27 cellular contexts compared by ENCODE assay signal in genomic region chr1:81693316-81693715, GRCh38.
"Had no signal": no experiment of that assay in that cellular context is flagged by ENCODE, and none has a peak within 500 bp of the region (broad histone marks: within the 10 kb centered on the region; RNA-seq: fewer than 3 reads in every experiment).

No MANE protein-coding gene starts in this region.

- H3K4me3 Mint-ChIP-seq: memory B cell; naive B cell; natural killer cell treated with Interleukin-12 subunit alpha and Interleukin-12 subunit beta and Interleukin-15 and Interleukin-18, amount 100 ng/mL, for 72 hours; neural crest cell; stimulated activated naive CD8-positive, alpha-beta T cell treated with anti-CD3 and anti-CD28 coated beads, Interleukin-15, amount 100 ng/mL, for 72 hours had no signal

- ATAC-seq: left ventricle myocardium superior; lower lobe of right lung; mucosa of descending colon; natural killer cell treated with Interleukin-12 subunit alpha and Interleukin-12 subunit beta and Interleukin-15 and Interleukin-18, amount 100 ng/mL, for 72 hours; sciatic nerve; stimulated activated naive CD8-positive, alpha-beta T cell treated with anti-CD3 and anti-CD28 coated beads, Interleukin-15, amount 100 ng/mL, for 72 hours had no signal

- H3K27me3 ChIP-seq: esophagus muscularis mucosa, neutrophil, right atrium auricular region, suprapubic skin, transverse colon, vagina had no signal

- H3K4me1 Mint-ChIP-seq: memory B cell; naive B cell; stimulated activated naive CD8-positive, alpha-beta T cell treated with anti-CD3 and anti-CD28 coated beads, Interleukin-15, amount 100 ng/mL, for 72 hours had no signal

- H3K36me3 Mint-ChIP-seq: memory B cell, naive B cell had no signal

- H3K27ac Mint-ChIP-seq: memory B cell; naive B cell; natural killer cell treated with Interleukin-12 subunit alpha and Interleukin-12 subunit beta and Interleukin-15 and Interleukin-18, amount 100 ng/mL, for 72 hours; stimulated activated naive CD8-positive, alpha-beta T cell treated with anti-CD3 and anti-CD28 coated beads, Interleukin-15, amount 100 ng/mL, for 72 hours had no signal

- H3K36me3 ChIP-seq: esophagus muscularis mucosa, lower lobe of right lung, neutrophil, prostate gland, right atrium auricular region, suprapubic skin, transverse colon, vagina had no signal

- H3K4me2 ChIP-seq: smooth muscle cell had no signal

- H3K4me1 ChIP-seq: lower lobe of right lung, prostate gland, right atrium auricular region, transverse colon had no signal

- DNase-seq: dermis blood vessel endothelial cell; effector memory CD4-positive, alpha-beta T cell; left ventricle myocardium superior; lower lobe of right lung; mucosa of descending colon; naive B cell; stimulated activated CD4-positive, alpha-beta T cell treated with anti-CD3 and anti-CD28 coated beads, Interleukin-12 subunit alpha, Interleukin-12 subunit beta, amount 100 ng/mL, for 4 hours; stimulated activated CD4-positive, alpha-beta T cell treated with anti-CD3 and anti-CD28 coated beads, Interleukin-1b, Interleukin-23, amount 100 ng/mL, for 48 hours; stimulated activated CD4-positive, alpha-beta T cell treated with anti-CD3 and anti-CD28 coated beads, Interleukin-4, amount 100 ng/mL, for 1 hour; stimulated activated CD8-positive, alpha-beta memory T cell treated with anti-CD3 and anti-CD28 coated beads, Interleukin-4, amount 100 ng/mL, for 48 hours; stimulated activated naive CD4-positive, alpha-beta T cell; stimulated activated naive CD8-positive, alpha-beta T cell treated with anti-CD3 and anti-CD28 coated beads, Interleukin-15, amount 100 ng/mL, for 72 hours; transverse colon had no signal

- FAIRE-seq: endothelial cell of umbilical vein, frontal cortex had no signal

- H3K27me3 Mint-ChIP-seq: naive B cell; natural killer cell treated with Interleukin-12 subunit alpha and Interleukin-12 subunit beta and Interleukin-15 and Interleukin-18, amount 100 ng/mL, for 72 hours; stimulated activated naive CD8-positive, alpha-beta T cell treated with anti-CD3 and anti-CD28 coated beads, Interleukin-15, amount 100 ng/mL, for 72 hours had no signal

- H3K27ac ChIP-seq: coronary artery, esophagus muscularis mucosa, lower lobe of right lung, neutrophil, prostate gland, right atrium auricular region, suprapubic skin, transverse colon, vagina had no signal

- H3K9me3 ChIP-seq: esophagus muscularis mucosa, lower lobe of right lung, mucosa of descending colon, neutrophil, prostate gland, right atrium auricular region, suprapubic skin, transverse colon, vagina had no signal

- H3K4me3 ChIP-seq: coronary artery, esophagus muscularis mucosa, lower lobe of right lung, mucosa of descending colon, prostate gland, right atrium auricular region, smooth muscle cell, suprapubic skin, transverse colon, vagina had no signal
